9 cellular contexts compared by ENCODE assay signal in the genomic region with DNA sequence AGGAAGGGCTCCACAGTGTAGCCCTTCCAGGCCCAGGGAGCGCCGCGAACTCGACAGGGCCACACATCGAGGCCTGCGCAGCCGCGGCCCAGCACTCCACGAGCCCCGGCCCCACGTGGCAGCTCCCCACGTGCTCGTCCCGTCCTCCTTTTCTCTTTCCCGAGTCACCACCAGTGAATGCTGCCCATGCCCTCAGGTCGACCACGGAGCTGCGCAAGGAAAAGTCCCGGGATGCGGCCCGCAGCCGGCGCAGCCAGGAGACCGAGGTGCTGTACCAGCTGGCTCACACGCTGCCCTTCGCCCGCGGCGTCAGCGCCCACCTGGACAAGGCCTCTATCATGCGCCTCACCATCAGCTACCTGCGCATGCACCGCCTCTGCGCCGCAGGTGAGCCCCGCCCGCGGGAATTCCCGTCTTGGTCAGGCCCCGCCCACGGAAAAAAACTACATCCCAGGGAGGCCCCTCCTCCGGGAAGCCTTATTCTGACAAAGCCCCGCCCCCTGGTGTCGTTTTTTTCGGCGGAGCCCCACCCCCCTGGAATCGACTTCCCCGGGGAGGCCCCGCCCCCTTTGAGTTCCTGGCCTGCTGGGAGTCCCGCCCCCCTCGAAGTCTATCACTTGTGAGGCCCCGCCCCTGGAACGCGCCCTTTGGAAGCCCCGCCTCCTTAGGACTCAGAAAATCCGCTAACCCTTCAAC. TPM values are rescaled to one million over a fixed set of nuclear protein-coding genes. Genes with fewer than 3 reads are reported as not detected.
DNase-seq lines count a peak whose midpoint lies in the region; ATAC-seq and TF ChIP-seq lines count a peak whose summit lies in the region.
"Had no signal": no experiment of that assay in that cellular context is flagged by ENCODE, and none has a peak within 500 bp of the region (broad histone marks: within the 10 kb centered on the region; RNA-seq: fewer than 3 reads in every experiment).

No MANE protein-coding gene starts in this region.

- peak overlapping the region; percentile 35 for H2BK5ac ChIP-seq in mesendoderm (ENCODE audit: low read length)

- WGBS in mesendoderm (ENCODE audit: extremely low coverage, insufficient coverage, low lambda C conversion rate), result no CpG with 5 or more reads among the region's 56 CpGs

- peak overlapping the region; percentile 2 for H3K18ac ChIP-seq in mesendoderm (ENCODE audit: low read length)

- H3K4me3 ChIP-seq in epithelial cell of esophagus (ENCODE audit: low read length) (peak overlapping the region; percentile 3), mesendoderm (ENCODE audit: low read length) (peak overlapping the region; percentile 25)

- no peak overlapping the region for H4K8ac ChIP-seq in mesendoderm (ENCODE audit: low read depth, low read length)

- no peaks in the 10 kb centered on the region for H3K36me3 ChIP-seq in mesendoderm (ENCODE audit: control insufficient read depth, insufficient read depth, low read length)

- DNase-seq in stimulated activated CD4-positive, alpha-beta T cell treated with anti-CD3 and anti-CD28 coated beads, Interleukin-15, amount 100 ng/mL, for 24 hours, result peak; percentile 25
- DNase-seq in stimulated activated CD4-positive, alpha-beta T cell treated with anti-CD3 and anti-CD28 coated beads, Interleukin-4, amount 100 ng/mL, for 24 hours, result no peak
- DNase-seq in epithelial cell of esophagus (ENCODE audit: low read depth), result peak; percentile 68
- peak; percentile 98 for DNase-seq in mesendoderm
- DNase-seq in NCI-H2081 treated with DMSO at 0.1 percent for 48 hours (lab: John Stamatoyannopoulos, UW), result no peak
- DNase-seq in activated CD8-positive, alpha-beta memory T cell treated with anti-CD3 and anti-CD28 coated beads, Interleukin-2, amount 50 U/mL, for 4 hours, result no peak

- H3K9ac ChIP-seq in mesendoderm (ENCODE audit: low read length), result peak overlapping the region; percentile 79

- no peak overlapping the region for H2BK15ac ChIP-seq in mesendoderm (replicated peaks; ENCODE audit: low read depth)

- peak overlapping the region; percentile 86 for H3K4ac ChIP-seq in mesendoderm (ENCODE audit: low read depth, low read length)

- no peaks in the 10 kb centered on the region for H3K79me1 ChIP-seq in mesendoderm (ENCODE audit: low read length)

- H3K4me2 ChIP-seq in mesendoderm (ENCODE audit: low read length), result peak overlapping the region; percentile 66

- H2AK5ac ChIP-seq in mesendoderm (ENCODE audit: low read length), result no peak overlapping the region

- no peak for TF ChIP-seq CTCF in epithelial cell of esophagus (IDR thresholded peaks at IDR 0.05; ENCODE audit: insufficient read depth, low read depth, low read length, missing control alignments)

- H3K79me2 ChIP-seq in mesendoderm (ENCODE audit: control insufficient read depth, insufficient read depth, low read length), result no peaks in the 10 kb centered on the region

- H4K5ac ChIP-seq in mesendoderm (ENCODE audit: low read length), result no peak overlapping the region

- H3K56ac ChIP-seq in mesendoderm (ENCODE audit: low read length), result peak overlapping the region; percentile 92

- no peak overlapping the region for H3K27ac ChIP-seq in mesendoderm (ENCODE audit: low read depth, low read length)
- H3K27ac ChIP-seq: C4-2B had no signal

- H3K27me3 ChIP-seq in mesendoderm (ENCODE audit: insufficient read depth, low read length, poor library complexity), result no peaks in the 10 kb centered on the region

- no peak overlapping the region for H2BK120ac ChIP-seq in mesendoderm (ENCODE audit: low read depth, low read length)

- ATAC-seq in GM19035 (IDR thresholded peaks at IDR 0.05; ENCODE audit: unreplicated experiment) (no peak), GM21825 (IDR thresholded peaks at IDR 0.05; ENCODE audit: unreplicated experiment) (no peak)

- H3K23ac ChIP-seq in mesendoderm (ENCODE audit: low read length), result peak overlapping the region; percentile 80

- H3K4me1 ChIP-seq in mesendoderm (ENCODE audit: control insufficient read depth, low read depth, low read length), result peaks cover 4% of the 10 kb centered on the region

RNA-seq across cellular contexts. Expression of gene HIF3A, which starts 7.0 kb away (rescaled TPM):
- polyA plus RNA-seq in mesendoderm (2013, experiment 1 of 2), result 11.1 TPM
- polyA plus RNA-seq in mesendoderm (2013, experiment 2 of 2), result 9.8 TPM

RNA-seq across cellular contexts. Expression of gene PPP5C, which starts 43.0 kb away (rescaled TPM):
- 87.3 TPM for polyA plus RNA-seq in mesendoderm (2013, experiment 1 of 2)
- 86.9 TPM for polyA plus RNA-seq in mesendoderm (2013, experiment 2 of 2)

Comparison
In these comparisons a context has a peak if more than half of its experiments do, and no peak if none do; other contexts are left out.
1. DNase-seq: peak in stimulated activated CD4-positive, alpha-beta T cell treated with anti-CD3 and anti-CD28 coated beads, Interleukin-15, amount 100 ng/mL, for 24 hours (single experiment), epithelial cell of esophagus (single experiment) and mesendoderm (single experiment); none in stimulated activated CD4-positive, alpha-beta T cell treated with anti-CD3 and anti-CD28 coated beads, Interleukin-4, amount 100 ng/mL, for 24 hours (single experiment), NCI-H2081 treated with DMSO at 0.1 percent for 48 hours (single experiment) and activated CD8-positive, alpha-beta memory T cell treated with anti-CD3 and anti-CD28 coated beads, Interleukin-2, amount 50 U/mL, for 4 hours (single experiment).